21 cellular contexts compared by ENCODE assay signal in genomic region chr13:38264363-38265134, GRCh38.
A peak's percentile ranks its signal among the peaks of the same experiment; 100 is the strongest.
DNase-seq lines count a peak whose midpoint lies in the region; ATAC-seq and TF ChIP-seq lines count a peak whose summit lies in the region.
"Had no signal": no experiment of that assay in that cellular context is flagged by ENCODE, and none has a peak within 500 bp of the region (broad histone marks: within the 10 kb centered on the region; RNA-seq: fewer than 3 reads in every experiment).

No MANE protein-coding gene starts in this region.

- H3K4me3 ChIP-seq in upper lobe of right lung (no peak overlapping the region), spleen (no peak overlapping the region)
- H3K4me3 ChIP-seq: heart left ventricle had no signal

- POLR2A ChIA-PET in activated CD4-positive, alpha-beta T cell treated with anti-CD3 and anti-CD28 coated beads, Interleukin-2, amount 10 ng/mL, durations not matched to agents 7 days and 5 days (lab: Charles Lee): no interaction called here

- H3K36me3 Mint-ChIP-seq in activated CD4-positive, alpha-beta T cell treated with anti-CD3 and anti-CD28 coated beads, Interleukin-2, amount 10 ng/mL, durations not matched to agents 7 days and 5 days (ENCODE audit: low read depth): no peaks in the 10 kb centered on the region
- H3K36me3 Mint-ChIP-seq: IgD-negative memory B cell had no signal

- H3K36me3 ChIP-seq in upper lobe of right lung: no peaks in the 10 kb centered on the region
- H3K36me3 ChIP-seq in spleen: no peaks in the 10 kb centered on the region
- H3K36me3 ChIP-seq: BE2C, heart left ventricle had no signal

- CTCF ChIA-PET in activated CD4-positive, alpha-beta T cell treated with anti-CD3 and anti-CD28 coated beads, Interleukin-2, amount 10 ng/mL, durations not matched to agents 7 days and 5 days (lab: Charles Lee): no interaction called here

- peaks cover 2% of the 10 kb centered on the region for H3K9me3 Mint-ChIP-seq in activated CD4-positive, alpha-beta T cell treated with anti-CD3 and anti-CD28 coated beads, Interleukin-2, amount 10 ng/mL, durations not matched to agents 7 days and 5 days

- no peak for TF ChIP-seq CTCF in upper lobe of right lung (IDR thresholded peaks at IDR 0.05)
- TF ChIP-seq CTCF in spleen (IDR thresholded peaks at IDR 0.05 in 8 of 11, conservative IDR thresholded peaks at IDR 0.05 in 3 of 11): no peak

- H3K27ac ChIP-seq in upper lobe of right lung (no peak overlapping the region), spleen (no peak overlapping the region)
- H3K27ac ChIP-seq: heart left ventricle had no signal

- no peak overlapping the region for H3K4me3 Mint-ChIP-seq in activated CD4-positive, alpha-beta T cell treated with anti-CD3 and anti-CD28 coated beads, Interleukin-2, amount 10 ng/mL, durations not matched to agents 7 days and 5 days
- H3K4me3 Mint-ChIP-seq: IgD-negative memory B cell had no signal

- no peak overlapping the region for H3K27ac Mint-ChIP-seq in activated CD4-positive, alpha-beta T cell treated with anti-CD3 and anti-CD28 coated beads, Interleukin-2, amount 10 ng/mL, durations not matched to agents 7 days and 5 days
- H3K27ac Mint-ChIP-seq: IgD-negative memory B cell had no signal

- peak; percentile 60 for DNase-seq in NCI-H748 (lab: John Stamatoyannopoulos, UW; ENCODE audit: unreplicated experiment)
- no peak for DNase-seq in NCI-H748 treated with DMSO at 0.1 percent for 48 hours (lab: John Stamatoyannopoulos, UW)
- DNase-seq in NCI-H345 (lab: John Stamatoyannopoulos, UW): peak; percentile 69
- DNase-seq in glomerular visceral epithelial cell (ENCODE audit: extremely low spot score): peak; percentile 4
- no peak for DNase-seq in upper lobe of right lung
- DNase-seq in spleen: no peak
- no peak for DNase-seq in activated CD4-positive, alpha-beta T cell treated with anti-CD3 and anti-CD28 coated beads, Interleukin-2, amount 10 ng/mL, durations not matched to agents 7 days and 5 days
- DNase-seq: activated CD4-positive, alpha-beta T cell treated with anti-CD3 and anti-CD28 coated beads for 1 hour; activated gamma-delta T cell; cerebellar nuclear complex; erythroblast; mesenchymal stem cell; NCI-H1105 treated with DMSO at 0.1 percent for 48 hours; NCI-H226; nucleus accumbens; stimulated activated CD4-positive, alpha-beta T cell treated with anti-CD3 and anti-CD28 coated beads, Interleukin-1b, Interleukin-23, amount 100 ng/mL, for 48 hours had no signal

- H3K4me1 Mint-ChIP-seq in activated CD4-positive, alpha-beta T cell treated with anti-CD3 and anti-CD28 coated beads, Interleukin-2, amount 10 ng/mL, durations not matched to agents 7 days and 5 days: no peaks in the 10 kb centered on the region
- H3K4me1 Mint-ChIP-seq: IgD-negative memory B cell had no signal

- H3K27me3 ChIP-seq in upper lobe of right lung (no peaks in the 10 kb centered on the region), spleen (replicated peaks in 1 of 7) (no peaks in the 10 kb centered on the region)
- H3K27me3 ChIP-seq: BE2C, heart left ventricle had no signal

- no peaks in the 10 kb centered on the region for H3K4me1 ChIP-seq in upper lobe of right lung
- no peaks in the 10 kb centered on the region for H3K4me1 ChIP-seq in spleen
- H3K4me1 ChIP-seq: BE2C, heart left ventricle had no signal

- intact Hi-C loops in upper lobe of right lung (cut with DNase I) (no loop called here), spleen (cut with DNase I; ENCODE audit: low total_unique reads) (no loop called here)

- H3K27me3 Mint-ChIP-seq in activated CD4-positive, alpha-beta T cell treated with anti-CD3 and anti-CD28 coated beads, Interleukin-2, amount 10 ng/mL, durations not matched to agents 7 days and 5 days: no peaks in the 10 kb centered on the region
- H3K27me3 Mint-ChIP-seq: IgD-negative memory B cell had no signal

- H3K9me3 ChIP-seq in upper lobe of right lung: no peaks in the 10 kb centered on the region
- H3K9me3 ChIP-seq in spleen: peaks cover 0 to 26% (median 15%) of the 10 kb centered on the region in 8 donors
- H3K9me3 ChIP-seq: BE2C had no signal

- ATAC-seq in upper lobe of right lung (peak; percentile 58), HG03442 (IDR thresholded peaks at IDR 0.05; ENCODE audit: unreplicated experiment) (no peak)
- ATAC-seq: HCT116, heart left ventricle had no signal

- TF ChIP-seq POLR2A in spleen (IDR thresholded peaks at IDR 0.05): no peak

- WGBS in spleen, 5 donors: 68 to 91% (median 76%) methylated on average over 5 to 9 of the region's 9 CpGs

Comparison
In these comparisons a context has a peak if more than half of its experiments do, and no peak if none do; other contexts are left out.
1. DNase-seq: peak in NCI-H748 (single experiment), NCI-H345 (single experiment) and glomerular visceral epithelial cell (single experiment); none in NCI-H748 treated with DMSO at 0.1 percent for 48 hours (single experiment), upper lobe of right lung (single experiment), spleen (single experiment) and activated CD4-positive, alpha-beta T cell treated with anti-CD3 and anti-CD28 coated beads, Interleukin-2, amount 10 ng/mL, durations not matched to agents 7 days and 5 days (single experiment).